1 cellular context compared by ENCODE assay signal in the genomic region with DNA sequence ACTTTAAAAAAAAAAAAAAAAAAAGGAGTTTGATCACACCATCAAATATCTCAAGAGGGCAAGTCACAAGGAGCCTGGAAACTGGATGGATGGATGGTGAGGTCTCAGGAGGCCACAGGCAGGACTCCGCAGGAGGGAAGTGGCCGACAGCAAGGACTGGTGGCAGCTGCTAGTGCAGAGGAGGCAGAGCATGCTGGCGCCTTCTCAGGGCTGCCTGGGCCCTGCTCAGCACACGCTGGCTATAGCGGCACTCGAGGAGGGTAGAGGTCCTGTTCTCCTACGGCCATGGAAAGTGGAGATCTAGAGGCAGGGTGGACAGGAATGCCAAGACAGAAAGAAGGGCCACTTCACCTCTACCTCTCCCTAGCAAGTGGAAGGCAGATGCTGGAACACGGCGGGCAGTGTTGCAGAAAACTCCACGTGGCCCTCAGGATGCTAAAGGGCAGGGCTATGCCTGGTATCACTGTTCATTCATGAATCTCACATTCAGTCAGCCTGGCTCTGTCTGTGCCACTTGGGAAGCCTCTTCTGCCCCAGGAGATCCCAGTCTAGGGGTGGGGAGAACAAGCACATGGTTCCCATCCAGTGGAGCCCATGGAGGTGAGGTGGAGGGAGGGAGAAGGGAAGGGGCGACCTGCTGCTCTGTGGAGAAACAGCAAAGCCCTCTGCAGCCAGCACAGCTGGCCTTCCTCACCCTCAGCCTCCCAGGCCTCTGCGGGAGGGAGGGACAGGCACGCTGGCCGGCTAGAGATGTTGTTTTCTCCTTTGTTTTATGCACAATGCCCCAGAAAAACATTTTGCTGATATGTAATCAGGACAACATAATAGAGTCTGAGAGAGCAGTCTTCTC.
TF ChIP-seq lines count a peak whose summit lies in the region.

No MANE protein-coding gene starts in this region.

TF ChIP-seq in GM23338, 12 proteins besides CTCF, POLR2A, EP300 and RAD21 (continued from another document):
- TF ChIP-seq, protein P1, sequence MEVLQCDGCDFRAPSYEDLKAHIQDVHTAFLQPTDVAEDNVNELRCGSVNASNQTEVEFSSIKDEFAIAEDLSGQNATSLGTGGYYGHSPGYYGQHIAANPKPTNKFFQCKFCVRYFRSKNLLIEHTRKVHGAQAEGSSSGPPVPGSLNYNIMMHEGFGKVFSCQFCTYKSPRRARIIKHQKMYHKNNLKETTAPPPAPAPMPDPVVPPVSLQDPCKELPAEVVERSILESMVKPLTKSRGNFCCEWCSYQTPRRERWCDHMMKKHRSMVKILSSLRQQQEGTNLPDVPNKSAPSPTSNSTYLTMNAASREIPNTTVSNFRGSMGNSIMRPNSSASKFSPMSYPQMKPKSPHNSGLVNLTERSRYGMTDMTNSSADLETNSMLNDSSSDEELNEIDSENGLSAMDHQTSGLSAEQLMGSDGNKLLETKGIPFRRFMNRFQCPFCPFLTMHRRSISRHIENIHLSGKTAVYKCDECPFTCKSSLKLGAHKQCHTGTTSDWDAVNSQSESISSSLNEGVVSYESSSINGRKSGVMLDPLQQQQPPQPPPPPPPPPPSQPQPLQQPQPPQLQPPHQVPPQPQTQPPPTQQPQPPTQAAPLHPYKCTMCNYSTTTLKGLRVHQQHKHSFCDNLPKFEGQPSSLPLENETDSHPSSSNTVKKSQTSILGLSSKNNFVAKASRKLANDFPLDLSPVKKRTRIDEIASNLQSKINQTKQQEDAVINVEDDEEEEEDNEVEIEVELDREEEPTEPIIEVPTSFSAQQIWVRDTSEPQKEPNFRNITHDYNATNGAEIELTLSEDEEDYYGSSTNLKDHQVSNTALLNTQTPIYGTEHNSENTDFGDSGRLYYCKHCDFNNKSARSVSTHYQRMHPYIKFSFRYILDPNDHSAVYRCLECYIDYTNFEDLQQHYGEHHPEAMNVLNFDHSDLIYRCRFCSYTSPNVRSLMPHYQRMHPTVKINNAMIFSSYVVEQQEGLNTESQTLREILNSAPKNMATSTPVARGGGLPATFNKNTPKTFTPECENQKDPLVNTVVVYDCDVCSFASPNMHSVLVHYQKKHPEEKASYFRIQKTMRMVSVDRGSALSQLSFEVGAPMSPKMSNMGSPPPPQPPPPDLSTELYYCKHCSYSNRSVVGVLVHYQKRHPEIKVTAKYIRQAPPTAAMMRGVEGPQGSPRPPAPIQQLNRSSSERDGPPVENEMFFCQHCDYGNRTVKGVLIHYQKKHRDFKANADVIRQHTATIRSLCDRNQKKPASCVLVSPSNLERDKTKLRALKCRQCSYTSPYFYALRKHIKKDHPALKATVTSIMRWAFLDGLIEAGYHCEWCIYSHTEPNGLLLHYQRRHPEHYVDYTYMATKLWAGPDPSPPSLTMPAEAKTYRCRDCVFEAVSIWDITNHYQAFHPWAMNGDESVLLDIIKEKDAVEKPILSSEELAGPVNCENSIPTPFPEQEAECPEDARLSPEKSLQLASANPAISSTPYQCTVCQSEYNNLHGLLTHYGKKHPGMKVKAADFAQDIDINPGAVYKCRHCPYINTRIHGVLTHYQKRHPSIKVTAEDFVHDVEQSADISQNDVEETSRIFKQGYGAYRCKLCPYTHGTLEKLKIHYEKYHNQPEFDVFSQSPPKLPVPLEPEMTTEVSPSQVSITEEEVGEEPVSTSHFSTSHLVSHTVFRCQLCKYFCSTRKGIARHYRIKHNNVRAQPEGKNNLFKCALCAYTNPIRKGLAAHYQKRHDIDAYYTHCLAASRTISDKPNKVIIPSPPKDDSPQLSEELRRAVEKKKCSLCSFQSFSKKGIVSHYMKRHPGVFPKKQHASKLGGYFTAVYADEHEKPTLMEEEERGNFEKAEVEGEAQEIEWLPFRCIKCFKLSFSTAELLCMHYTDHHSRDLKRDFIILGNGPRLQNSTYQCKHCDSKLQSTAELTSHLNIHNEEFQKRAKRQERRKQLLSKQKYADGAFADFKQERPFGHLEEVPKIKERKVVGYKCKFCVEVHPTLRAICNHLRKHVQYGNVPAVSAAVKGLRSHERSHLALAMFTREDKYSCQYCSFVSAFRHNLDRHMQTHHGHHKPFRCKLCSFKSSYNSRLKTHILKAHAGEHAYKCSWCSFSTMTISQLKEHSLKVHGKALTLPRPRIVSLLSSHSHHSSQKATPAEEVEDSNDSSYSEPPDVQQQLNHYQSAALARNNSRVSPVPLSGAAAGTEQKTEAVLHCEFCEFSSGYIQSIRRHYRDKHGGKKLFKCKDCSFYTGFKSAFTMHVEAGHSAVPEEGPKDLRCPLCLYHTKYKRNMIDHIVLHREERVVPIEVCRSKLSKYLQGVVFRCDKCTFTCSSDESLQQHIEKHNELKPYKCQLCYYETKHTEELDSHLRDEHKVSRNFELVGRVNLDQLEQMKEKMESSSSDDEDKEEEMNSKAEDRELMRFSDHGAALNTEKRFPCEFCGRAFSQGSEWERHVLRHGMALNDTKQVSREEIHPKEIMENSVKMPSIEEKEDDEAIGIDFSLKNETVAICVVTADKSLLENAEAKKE (CRISPR knock-in tag; IDR thresholded peaks at IDR 0.05): no peak
- TF ChIP-seq ZNF331 (CRISPR knock-in tag; IDR thresholded peaks at IDR 0.05; ENCODE audit: low read depth): no peak
